14 cellular contexts compared by ENCODE assay signal in the genomic region with DNA sequence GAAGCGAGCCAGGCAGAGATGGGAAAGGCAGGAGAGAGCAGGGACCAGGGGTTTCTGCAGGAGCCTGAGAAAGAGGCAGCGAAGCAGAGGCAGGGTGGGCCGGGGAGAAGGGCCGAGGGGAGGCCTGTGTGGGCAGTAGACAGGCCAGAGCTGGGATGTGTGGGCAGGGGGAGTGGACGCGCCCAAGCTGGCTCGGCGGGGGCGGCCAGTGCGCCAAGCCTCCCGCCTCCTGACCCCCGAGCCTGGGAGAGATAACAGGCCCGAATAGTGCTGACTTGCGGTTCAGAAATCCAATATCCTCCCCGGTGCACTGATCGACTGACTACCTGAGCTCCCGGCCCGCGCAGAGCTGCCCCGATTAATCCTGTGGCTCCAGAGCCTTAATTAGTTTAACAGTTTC. TPM values are rescaled to one million over a fixed set of nuclear protein-coding genes. Genes with fewer than 3 reads are reported as not detected.
DNase-seq lines count a peak whose midpoint lies in the region; ATAC-seq and TF ChIP-seq lines count a peak whose summit lies in the region.
"Had no signal": no experiment of that assay in that cellular context is flagged by ENCODE, and none has a peak within 500 bp of the region (broad histone marks: within the 10 kb centered on the region; RNA-seq: fewer than 3 reads in every experiment).

No MANE protein-coding gene starts in this region.

- H3K9ac ChIP-seq in rectal smooth muscle tissue (ENCODE audit: low read length): peak overlapping the region; percentile 13

- DNase-seq in WTC11 (ENCODE audit: low spot score) (no peak), right cardiac atrium (peak in 2 of 3 donors; percentile 63 to 73), epidermal melanocyte (ENCODE audit: insufficient read length, low spot score) (no peak), cerebellar cortex (ENCODE audit: low spot score) (no peak)
- DNase-seq in stimulated activated CD4-positive, alpha-beta T cell treated with anti-CD3 and anti-CD28 coated beads, Interleukin-2, amount 100 ng/mL, for 24 hours: no peak
- DNase-seq: activated CD4-positive, alpha-beta T cell treated with anti-CD3 and anti-CD28 coated beads, Interleukin-2, amount 10 ng/mL, durations not matched to agents 24 days and 14 days; activated naive CD8-positive, alpha-beta T cell treated with anti-CD3 and anti-CD28 coated beads, Interleukin-2, amount 10 ng/mL, durations not matched to agents 7 days and 5 days; erythroblast; Kasumi-1; NCI-H345; stimulated activated CD4-positive, alpha-beta T cell treated with anti-CD3 and anti-CD28 coated beads, Interleukin-12 subunit alpha, Interleukin-12 subunit beta, amount 100 ng/mL, for 4 hours had no signal

- no peaks in the 10 kb centered on the region for H3K36me3 ChIP-seq in rectal smooth muscle tissue (ENCODE audit: control insufficient read depth, insufficient read depth, low read length)

- H3K9me3 Mint-ChIP-seq in WTC11: no peaks in the 10 kb centered on the region
- H3K9me3 Mint-ChIP-seq: activated CD4-positive, alpha-beta T cell treated with anti-CD3 and anti-CD28 coated beads, Interleukin-2, amount 10 ng/mL, durations not matched to agents 24 days and 14 days; activated naive CD8-positive, alpha-beta T cell treated with anti-CD3 and anti-CD28 coated beads, Interleukin-2, amount 10 ng/mL, durations not matched to agents 7 days and 5 days had no signal

- no peaks in the 10 kb centered on the region for H3K36me3 Mint-ChIP-seq in WTC11

- POLR2A ChIA-PET in WTC11 (lab: Charles Lee): no interaction called here

- no peak overlapping the region for H3K4me3 Mint-ChIP-seq in WTC11
- H3K4me3 Mint-ChIP-seq: activated CD4-positive, alpha-beta T cell treated with anti-CD3 and anti-CD28 coated beads, Interleukin-2, amount 10 ng/mL, durations not matched to agents 24 days and 14 days; activated naive CD8-positive, alpha-beta T cell treated with anti-CD3 and anti-CD28 coated beads, Interleukin-2, amount 10 ng/mL, durations not matched to agents 7 days and 5 days had no signal

- no peaks in the 10 kb centered on the region for H3K27me3 ChIP-seq in right cardiac atrium (ENCODE audit: control insufficient read depth, insufficient read depth)
- H3K27me3 ChIP-seq in rectal smooth muscle tissue (ENCODE audit: control insufficient read depth, insufficient read depth, low read length): no peaks in the 10 kb centered on the region

- H3K27me3 Mint-ChIP-seq in WTC11 (ENCODE audit: low read depth): no peaks in the 10 kb centered on the region
- H3K27me3 Mint-ChIP-seq: activated CD4-positive, alpha-beta T cell treated with anti-CD3 and anti-CD28 coated beads, Interleukin-2, amount 10 ng/mL, durations not matched to agents 24 days and 14 days; activated naive CD8-positive, alpha-beta T cell treated with anti-CD3 and anti-CD28 coated beads, Interleukin-2, amount 10 ng/mL, durations not matched to agents 7 days and 5 days had no signal

- H3K27ac ChIP-seq in 22Rv1 (0 out of 2 replicates have a peak overlapping the region, but pooled peaks have one; percentile 3), right cardiac atrium (ENCODE audit: low read length) (peak overlapping the region; percentile 63), rectal smooth muscle tissue (ENCODE audit: low read depth, low read length) (peak overlapping the region; percentile 72)

- TF ChIP-seq CTCF in 22Rv1 (IDR thresholded peaks at IDR 0.05) (no peak), WTC11 (IDR thresholded peaks at IDR 0.05) (no peak)

- 38% methylated on average over 20 of the region's 20 CpGs for WGBS in right cardiac atrium

- H3K4me1 ChIP-seq in right cardiac atrium (ENCODE audit: control insufficient read depth, insufficient read depth, low read length) (peaks cover 61% of the 10 kb centered on the region), rectal smooth muscle tissue (ENCODE audit: control insufficient read depth, insufficient read depth, low read length) (peaks cover 80% of the 10 kb centered on the region)

- H3K4me1 Mint-ChIP-seq in WTC11: peaks cover 87% of the 10 kb centered on the region

- H3K4me3 ChIP-seq in right cardiac atrium (ENCODE audit: low read length) (no peak overlapping the region), rectal smooth muscle tissue (ENCODE audit: low read length) (peak overlapping the region; percentile 6)

- ATAC-seq in WTC11 (no peak), right cardiac atrium (no peak), HG02852 (IDR thresholded peaks at IDR 0.05; ENCODE audit: unreplicated experiment) (no peak)

- CTCF ChIA-PET in WTC11 (lab: Charles Lee): interaction anchor here (0.5 to 11.6 kb wide), 10 partner anchors 9 to 207 kb away, joined by 3 to 489 read pairs (median 4); no protein-coding TSS in a partner anchor

- no peaks in the 10 kb centered on the region for H3K9me3 ChIP-seq in right cardiac atrium (ENCODE audit: control insufficient read depth, low read length)

- peak overlapping the region; percentile 80 for H3K27ac Mint-ChIP-seq in WTC11
- H3K27ac Mint-ChIP-seq: activated CD4-positive, alpha-beta T cell treated with anti-CD3 and anti-CD28 coated beads, Interleukin-2, amount 10 ng/mL, durations not matched to agents 24 days and 14 days; activated naive CD8-positive, alpha-beta T cell treated with anti-CD3 and anti-CD28 coated beads, Interleukin-2, amount 10 ng/mL, durations not matched to agents 7 days and 5 days had no signal

- intact Hi-C loops in right cardiac atrium (cut with DNase I): loop anchor here in 1 of 4 donors (5.0 kb wide), 1 partner anchor 35 kb away; no protein-coding TSS in a partner anchor

TF ChIP-seq in WTC11, 78 proteins besides CTCF, POLR2A, EP300 and RAD21 (continues in another document):
- no peak for TF ChIP-seq ATF2 (CRISPR knock-in tag; IDR thresholded peaks at IDR 0.05; ENCODE audit: borderline replicate concordance, low read depth)
- no peak for TF ChIP-seq STAT6 (CRISPR knock-in tag; conservative IDR thresholded peaks at IDR 0.05; ENCODE audit: low read depth)
- no peak for TF ChIP-seq MYBL2 (CRISPR knock-in tag; IDR thresholded peaks at IDR 0.05)
- TF ChIP-seq ZNF423 (CRISPR knock-in tag; IDR thresholded peaks at IDR 0.05): no peak
- TF ChIP-seq, protein P1, sequence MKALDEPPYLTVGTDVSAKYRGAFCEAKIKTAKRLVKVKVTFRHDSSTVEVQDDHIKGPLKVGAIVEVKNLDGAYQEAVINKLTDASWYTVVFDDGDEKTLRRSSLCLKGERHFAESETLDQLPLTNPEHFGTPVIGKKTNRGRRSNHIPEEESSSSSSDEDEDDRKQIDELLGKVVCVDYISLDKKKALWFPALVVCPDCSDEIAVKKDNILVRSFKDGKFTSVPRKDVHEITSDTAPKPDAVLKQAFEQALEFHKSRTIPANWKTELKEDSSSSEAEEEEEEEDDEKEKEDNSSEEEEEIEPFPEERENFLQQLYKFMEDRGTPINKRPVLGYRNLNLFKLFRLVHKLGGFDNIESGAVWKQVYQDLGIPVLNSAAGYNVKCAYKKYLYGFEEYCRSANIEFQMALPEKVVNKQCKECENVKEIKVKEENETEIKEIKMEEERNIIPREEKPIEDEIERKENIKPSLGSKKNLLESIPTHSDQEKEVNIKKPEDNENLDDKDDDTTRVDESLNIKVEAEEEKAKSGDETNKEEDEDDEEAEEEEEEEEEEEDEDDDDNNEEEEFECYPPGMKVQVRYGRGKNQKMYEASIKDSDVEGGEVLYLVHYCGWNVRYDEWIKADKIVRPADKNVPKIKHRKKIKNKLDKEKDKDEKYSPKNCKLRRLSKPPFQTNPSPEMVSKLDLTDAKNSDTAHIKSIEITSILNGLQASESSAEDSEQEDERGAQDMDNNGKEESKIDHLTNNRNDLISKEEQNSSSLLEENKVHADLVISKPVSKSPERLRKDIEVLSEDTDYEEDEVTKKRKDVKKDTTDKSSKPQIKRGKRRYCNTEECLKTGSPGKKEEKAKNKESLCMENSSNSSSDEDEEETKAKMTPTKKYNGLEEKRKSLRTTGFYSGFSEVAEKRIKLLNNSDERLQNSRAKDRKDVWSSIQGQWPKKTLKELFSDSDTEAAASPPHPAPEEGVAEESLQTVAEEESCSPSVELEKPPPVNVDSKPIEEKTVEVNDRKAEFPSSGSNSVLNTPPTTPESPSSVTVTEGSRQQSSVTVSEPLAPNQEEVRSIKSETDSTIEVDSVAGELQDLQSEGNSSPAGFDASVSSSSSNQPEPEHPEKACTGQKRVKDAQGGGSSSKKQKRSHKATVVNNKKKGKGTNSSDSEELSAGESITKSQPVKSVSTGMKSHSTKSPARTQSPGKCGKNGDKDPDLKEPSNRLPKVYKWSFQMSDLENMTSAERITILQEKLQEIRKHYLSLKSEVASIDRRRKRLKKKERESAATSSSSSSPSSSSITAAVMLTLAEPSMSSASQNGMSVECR (CRISPR knock-in tag; IDR thresholded peaks at IDR 0.05; ENCODE audit: borderline replicate concordance): no peak

RNA-seq across cellular contexts. Expression of gene AHDC1, which starts 41.9 kb away (rescaled TPM):
- total RNA-seq in WTC11 (2021) (31.6 to 49.0 TPM (median 32.6 TPM) in 3 replicates), right cardiac atrium (10 to 100 TPM; 40.4 to 53.5 (median 50.6) TPM)
- 26.3 TPM for polyA plus RNA-seq in right cardiac atrium

Comparison
In these comparisons a context has a peak if more than half of its experiments do, and no peak if none do; other contexts are left out.
1. H3K27ac ChIP-seq: peak in every context shown above with its lines; median percentile 72 in rectal smooth muscle tissue; 63 in right cardiac atrium; 3 in 22Rv1.
2. DNase-seq: peak in right cardiac atrium (2 of 3); none in WTC11 (single experiment), epidermal melanocyte (single experiment), cerebellar cortex (single experiment) and stimulated activated CD4-positive, alpha-beta T cell treated with anti-CD3 and anti-CD28 coated beads, Interleukin-2, amount 100 ng/mL, for 24 hours (0 of 2).